ENCODE assay signal across 14 cellular contexts in genomic region chr5:157357823-157358222, GRCh38.
DNase-seq lines count a peak whose midpoint lies in the region; ATAC-seq and TF ChIP-seq lines count a peak whose summit lies in the region.
"Had no signal": no experiment of that assay in that cellular context is flagged by ENCODE, and none has a peak within 500 bp of the region (broad histone marks: within the 10 kb centered on the region; RNA-seq: fewer than 3 reads in every experiment).

No MANE protein-coding gene starts in this region.

- peak; percentile 18 for DNase-seq in activated CD8-positive, alpha-beta memory T cell treated with anti-CD3 and anti-CD28 coated beads, Interleukin-2, amount 50 U/mL, for 48 hours
- DNase-seq in activated CD8-positive, alpha-beta memory T cell treated with anti-CD3 and anti-CD28 coated beads, Interleukin-2, amount 50 U/mL, for 4 hours, result no peak
- DNase-seq in right atrium auricular region (ENCODE audit: low spot score), result peak; percentile 9
- DNase-seq in heart right ventricle, result no peak
- no peak for DNase-seq in T-helper 17 cell
- peak; percentile 16 for DNase-seq in islet precursor cell
- DNase-seq in left lobe of liver (ENCODE audit: low spot score), result no peak
- no peak for DNase-seq in OCI-M1 (lab: John Stamatoyannopoulos, UW)
- DNase-seq: 8988T, AML-193, DMS79, GOT3, H9 had no signal

- no peaks in the 10 kb centered on the region for H3K27me3 ChIP-seq in right atrium auricular region
- H3K27me3 ChIP-seq in heart right ventricle, result no peaks in the 10 kb centered on the region
- H3K27me3 ChIP-seq: BLaER1 had no signal

- TF ChIP-seq CTCF in right atrium auricular region (IDR thresholded peaks at IDR 0.05) (no peak), heart right ventricle (IDR thresholded peaks at IDR 0.05) (no peak)

- no peak overlapping the region for H3K4me3 Mint-ChIP-seq in T-helper 17 cell
- H3K4me3 Mint-ChIP-seq: H9 had no signal

- intact Hi-C loops in heart right ventricle (cut with DNase I), result no loop called here

- no peaks in the 10 kb centered on the region for H3K9me3 ChIP-seq in right atrium auricular region
- no peaks in the 10 kb centered on the region for H3K9me3 ChIP-seq in heart right ventricle
- H3K9me3 ChIP-seq in T-helper 17 cell (ENCODE audit: control insufficient read depth, low read length, poor library complexity, severe bottlenecking), result no peaks in the 10 kb centered on the region
- H3K9me3 ChIP-seq: BLaER1 had no signal

- H3K27ac ChIP-seq in right atrium auricular region (no peak overlapping the region), heart right ventricle (no peak overlapping the region)
- H3K27ac ChIP-seq: BLaER1 had no signal

- H3K4me1 ChIP-seq in right atrium auricular region (peaks cover 0 to 8% of the 10 kb centered on the region in 2 donors), heart right ventricle (peaks cover 0 to 15% (median 13%) of the 10 kb centered on the region in 9 donors)
- H3K4me1 ChIP-seq: BLaER1 had no signal

- H3K36me3 ChIP-seq in right atrium auricular region (peaks cover 25% of the 10 kb centered on the region), heart right ventricle (peaks cover 0 to 52% (median 0%) of the 10 kb centered on the region in 9 donors)

- no peaks in the 10 kb centered on the region for H3K27me3 Mint-ChIP-seq in T-helper 17 cell

- peak overlapping the region; percentile 81 for H3K27ac Mint-ChIP-seq in T-helper 17 cell
- H3K27ac Mint-ChIP-seq: H9 had no signal

- ATAC-seq in heart right ventricle (no peak), T-helper 17 cell (no peak), left lobe of liver (no peak)

- 88 to 98% methylated on average over 6 of the region's 6 CpGs for WGBS in heart right ventricle, 2 donors

- H3K4me1 Mint-ChIP-seq in T-helper 17 cell, result peaks cover 6% of the 10 kb centered on the region

- H3K36me3 Mint-ChIP-seq in T-helper 17 cell (ENCODE audit: low read depth), result peaks cover 11% of the 10 kb centered on the region

- H3K4me3 ChIP-seq in right atrium auricular region (no peak overlapping the region), heart right ventricle (no peak overlapping the region)
- H3K4me3 ChIP-seq: BLaER1 had no signal

Comparison
In these comparisons a context has a peak if more than half of its experiments do, and no peak if none do; other contexts are left out.
1. DNase-seq: peak in activated CD8-positive, alpha-beta memory T cell treated with anti-CD3 and anti-CD28 coated beads, Interleukin-2, amount 50 U/mL, for 48 hours (single experiment), right atrium auricular region (single experiment) and islet precursor cell (single experiment); none in activated CD8-positive, alpha-beta memory T cell treated with anti-CD3 and anti-CD28 coated beads, Interleukin-2, amount 50 U/mL, for 4 hours (single experiment), heart right ventricle (0 of 2), T-helper 17 cell (0 of 3), left lobe of liver (single experiment) and OCI-M1 (single experiment).